Comparison of ENCODE assay signal across 10 cellular contexts in genomic region chr1:19411612-19412011, GRCh38.
DNase-seq lines count a peak whose midpoint lies in the region; ATAC-seq and TF ChIP-seq lines count a peak whose summit lies in the region.
"Had no signal": no experiment of that assay in that cellular context is flagged by ENCODE, and none has a peak within 500 bp of the region (broad histone marks: within the 10 kb centered on the region; RNA-seq: fewer than 3 reads in every experiment).

No MANE protein-coding gene starts in this region.

- H3K4me3 ChIP-seq in GM12865 (ENCODE audit: low read depth, low read length) = no peak overlapping the region
- H3K4me3 ChIP-seq in spleen = no peak overlapping the region

- DNase-seq in GM12865 (ENCODE audit: low read depth) = peak; percentile 63
- no peak for DNase-seq in central memory CD8-positive, alpha-beta T cell (ENCODE audit: low spot score in 2 of 2)
- DNase-seq in spleen = no peak
- no peak for DNase-seq in activated effector memory CD4-positive, alpha-beta T cell treated with Interleukin-2 at 50 U/mL for 16 hours
- DNase-seq: WERI-Rb-1 had no signal

- no peaks in the 10 kb centered on the region for H3K27me3 Mint-ChIP-seq in central memory CD8-positive, alpha-beta T cell

- TF ChIP-seq POLR2A in spleen (IDR thresholded peaks at IDR 0.05) = no peak

- H3K27me3 ChIP-seq in spleen (replicated peaks in 1 of 7) = no peaks in the 10 kb centered on the region

- intact Hi-C loops in spleen (cut with DNase I; ENCODE audit: low total_unique reads) = no loop called here

- peak; percentile 61 for ATAC-seq in GM21515 (IDR thresholded peaks at IDR 0.05; ENCODE audit: unreplicated experiment)
- no peak for ATAC-seq in central memory CD8-positive, alpha-beta T cell (replicated peaks; ENCODE audit: extremely low read depth, poor library complexity, severe bottlenecking)
- no peak for ATAC-seq in HG03095 (IDR thresholded peaks at IDR 0.05; ENCODE audit: unreplicated experiment)
- no peak for ATAC-seq in esophagus mucosa
- ATAC-seq: Right ventricle myocardium inferior had no signal

- H3K9me3 ChIP-seq in spleen = no peaks in the 10 kb centered on the region

- peaks cover 85% of the 10 kb centered on the region for H3K4me1 Mint-ChIP-seq in central memory CD8-positive, alpha-beta T cell

- peaks cover 22 to 100% (median 56%) of the 10 kb centered on the region in 6 donors for H3K4me1 ChIP-seq in spleen

- H3K27ac Mint-ChIP-seq in central memory CD8-positive, alpha-beta T cell (ENCODE audit: low read depth) = peak overlapping the region; percentile 76
- H3K27ac Mint-ChIP-seq: activated T-helper 1 cell treated with anti-CD3 and anti-CD28 coated beads, Interleukin-12 subunit alpha, Interleukin-12 subunit beta, Interleukin-2, Interleukin-4 antibody, amounts not matched to agents 30 ng/mL and 10 ng/mL and 1 ng/mL, durations not matched to agents 14 hours and 24 hours and 36 hours had no signal

- peaks cover 27% of the 10 kb centered on the region for H3K36me3 Mint-ChIP-seq in central memory CD8-positive, alpha-beta T cell (ENCODE audit: insufficient read depth)

- no peak overlapping the region for H3K4me3 Mint-ChIP-seq in central memory CD8-positive, alpha-beta T cell
- H3K4me3 Mint-ChIP-seq: activated T-helper 1 cell treated with anti-CD3 and anti-CD28 coated beads, Interleukin-12 subunit alpha, Interleukin-12 subunit beta, Interleukin-2, Interleukin-4 antibody, amounts not matched to agents 30 ng/mL and 10 ng/mL and 1 ng/mL, durations not matched to agents 14 hours and 24 hours and 36 hours had no signal

- H3K36me3 ChIP-seq in spleen = peaks cover 0 to 87% (median 6%) of the 10 kb centered on the region in 6 donors

- H3K9me3 Mint-ChIP-seq in central memory CD8-positive, alpha-beta T cell = no peaks in the 10 kb centered on the region
- H3K9me3 Mint-ChIP-seq: activated T-helper 1 cell treated with anti-CD3 and anti-CD28 coated beads, Interleukin-12 subunit alpha, Interleukin-12 subunit beta, Interleukin-2, Interleukin-4 antibody, amounts not matched to agents 30 ng/mL and 10 ng/mL and 1 ng/mL, durations not matched to agents 14 hours and 24 hours and 36 hours had no signal

- TF ChIP-seq CTCF in GM12865 (IDR thresholded peaks at IDR 0.05; ENCODE audit: insufficient read depth, low read depth, low read length, missing control alignments) (no peak), spleen (IDR thresholded peaks at IDR 0.05 in 8 of 11, conservative IDR thresholded peaks at IDR 0.05 in 3 of 11) (no peak)

- WGBS in spleen, 5 donors = 43 to 73% (median 63%) methylated on average over 8 of the region's 8 CpGs

- peak overlapping the region in 6 of 8 donors; percentile 1 to 68 (median 34) for H3K27ac ChIP-seq in spleen
- H3K27ac ChIP-seq: WERI-Rb-1 had no signal
